ENCODE assay signal across 8 cellular contexts in the genomic region with DNA sequence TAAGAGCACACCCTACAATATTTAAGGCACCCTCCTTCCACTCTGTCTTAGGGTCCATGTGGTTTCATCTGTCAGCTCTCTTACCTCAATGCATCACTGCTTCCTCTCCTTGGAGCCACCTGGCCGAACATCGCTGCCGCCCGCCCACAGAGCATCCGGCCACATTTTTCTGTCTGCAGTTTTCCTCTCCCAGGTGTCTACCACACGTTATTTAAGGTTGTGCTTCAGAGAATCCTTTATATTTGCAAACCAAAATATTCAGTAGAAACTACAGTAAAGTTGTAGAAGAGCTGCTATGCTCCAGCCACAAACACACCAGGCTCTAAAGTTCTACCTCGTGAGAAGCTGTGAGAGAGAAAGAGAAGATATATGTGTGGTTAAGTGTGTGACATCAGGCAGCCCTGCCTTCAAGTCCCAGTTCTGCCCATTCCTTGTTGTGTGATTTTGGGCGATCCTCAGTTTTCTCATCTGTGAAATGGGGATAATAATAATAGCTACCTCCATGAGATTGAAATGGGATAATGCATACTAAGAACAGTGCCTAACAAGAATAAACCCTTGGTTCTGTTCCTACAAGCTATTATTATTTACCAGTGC. TPM values are rescaled to one million over a fixed set of nuclear protein-coding genes. Genes with fewer than 3 reads are reported as not detected.
A peak's percentile ranks its signal among the peaks of the same experiment; 100 is the strongest.
DNase-seq lines count a peak whose midpoint lies in the region; ATAC-seq and TF ChIP-seq lines count a peak whose summit lies in the region.

No MANE protein-coding gene starts in this region.

- peak overlapping the region; percentile 85 for H3K27ac Mint-ChIP-seq in activated CD4-positive, alpha-beta T cell treated with anti-CD3 and anti-CD28 coated beads for 36 hours

- peak overlapping the region; percentile 71 for H3K4me3 Mint-ChIP-seq in activated CD4-positive, alpha-beta T cell treated with anti-CD3 and anti-CD28 coated beads for 36 hours

- peak; percentile 87 for DNase-seq in activated CD4-positive, alpha-beta T cell treated with anti-CD3 and anti-CD28 coated beads for 36 hours
- peak; percentile 52 to 53 for DNase-seq in left colon
- no peak for DNase-seq in erythroblast (lab: John Stamatoyannopoulos, UW)
- DNase-seq in sigmoid colon: no peak
- DNase-seq in Kasumi-1 (lab: John Stamatoyannopoulos, UW): no peak
- DNase-seq in NCI-H1417 treated with DMSO at 0.1 percent for 48 hours (lab: John Stamatoyannopoulos, UW): no peak

- 50 to 82% methylated on average over 8 of the region's 8 CpGs for WGBS in sigmoid colon, 2 donors

- CTCF ChIA-PET in activated CD4-positive, alpha-beta T cell treated with anti-CD3 and anti-CD28 coated beads for 36 hours (lab: Charles Lee): interaction anchor here (0.8 to 3.3 kb wide), 11 partner anchors 9 to 103 kb away, joined by 3 to 12 read pairs (median 6); no protein-coding TSS in a partner anchor

- H3K4me1 ChIP-seq in sigmoid colon: peaks cover 0 to 5% (median 2%) of the 10 kb centered on the region in 4 donors

- no peaks in the 10 kb centered on the region for H3K9me3 ChIP-seq in sigmoid colon

- TF ChIP-seq EP300 in sigmoid colon (IDR thresholded peaks at IDR 0.05): no peak

- H3K4me3 ChIP-seq in sigmoid colon: no peak overlapping the region

- peaks cover 69% of the 10 kb centered on the region for H3K4me1 Mint-ChIP-seq in activated CD4-positive, alpha-beta T cell treated with anti-CD3 and anti-CD28 coated beads for 36 hours

- no peaks in the 10 kb centered on the region for H3K27me3 Mint-ChIP-seq in activated CD4-positive, alpha-beta T cell treated with anti-CD3 and anti-CD28 coated beads for 36 hours

- intact Hi-C loops in activated CD4-positive, alpha-beta T cell treated with anti-CD3 and anti-CD28 coated beads for 36 hours (cut with DNase I, micrococcal nuclease): loop anchor here (1.0 to 10.0 kb wide), 5 partner anchors 35 to 1029 kb away; no protein-coding TSS in a partner anchor
- intact Hi-C loops in left colon (cut with DNase I, micrococcal nuclease): no loop called here
- intact Hi-C loops in sigmoid colon (cut with DNase I): loop anchor here (10.0 kb wide), 1 partner anchor 459 kb away; a partner anchor contains a TSS

- no peak for TF ChIP-seq CTCF in sigmoid colon (IDR thresholded peaks at IDR 0.05)

- no peak for TF ChIP-seq POLR2A in erythroblast (IDR thresholded peaks at IDR 0.05; ENCODE audit: low read length)
- TF ChIP-seq POLR2A in sigmoid colon (IDR thresholded peaks at IDR 0.05): no peak

- H3K27ac ChIP-seq in sigmoid colon: no peak overlapping the region

- no peaks in the 10 kb centered on the region for H3K27me3 ChIP-seq in sigmoid colon

- no peaks in the 10 kb centered on the region for H3K36me3 ChIP-seq in sigmoid colon

- ATAC-seq in GM18520 (IDR thresholded peaks at IDR 0.05; ENCODE audit: unreplicated experiment): peak; percentile 53
- peak; percentile 57 for ATAC-seq in HG02981 (IDR thresholded peaks at IDR 0.05; ENCODE audit: unreplicated experiment)
- peak; percentile 33 for ATAC-seq in activated CD4-positive, alpha-beta T cell treated with anti-CD3 and anti-CD28 coated beads for 36 hours
- no peak for ATAC-seq in left colon

- H3K36me3 Mint-ChIP-seq in activated CD4-positive, alpha-beta T cell treated with anti-CD3 and anti-CD28 coated beads for 36 hours (ENCODE audit: low read depth): no peaks in the 10 kb centered on the region

- H3K9me3 Mint-ChIP-seq in activated CD4-positive, alpha-beta T cell treated with anti-CD3 and anti-CD28 coated beads for 36 hours (ENCODE audit: low read depth): no peaks in the 10 kb centered on the region

- POLR2A ChIA-PET in activated CD4-positive, alpha-beta T cell treated with anti-CD3 and anti-CD28 coated beads for 36 hours (lab: Charles Lee): interaction anchor here (0.6 to 1.2 kb wide), 9 partner anchors 16 to 1309 kb away, joined by 3 to 5 read pairs (median 3); no protein-coding TSS in a partner anchor

RNA-seq across cellular contexts. Expression of a gene that starts 4.9 kb away (rescaled TPM):
- 100 to 1,000 TPM; 159 to 178 TPM for total RNA-seq in activated CD4-positive, alpha-beta T cell treated with anti-CD3 and anti-CD28 coated beads for 36 hours
- 10 to 100 TPM; 43.1 to 59.9 TPM for total RNA-seq in left colon
- 10 to 100 TPM in 3 of 4 donors, 1 to 10 TPM in 1; 9.0 to 15.7 (median 12.3) TPM for total RNA-seq in sigmoid colon
- polyA plus RNA-seq in sigmoid colon: 10 to 100 TPM; 13.2 to 30.7 (median 29.6) TPM

Comparison
In these comparisons a context has a peak if more than half of its experiments do, and no peak if none do; other contexts are left out.
1. DNase-seq: peak in activated CD4-positive, alpha-beta T cell treated with anti-CD3 and anti-CD28 coated beads for 36 hours (single experiment) and left colon (2 of 2); none in erythroblast (0 of 2), sigmoid colon (single experiment), Kasumi-1 (0 of 2) and NCI-H1417 treated with DMSO at 0.1 percent for 48 hours (single experiment).
2. intact Hi-C loops: an anchor here in activated CD4-positive, alpha-beta T cell treated with anti-CD3 and anti-CD28 coated beads for 36 hours (1.0 to 10.0 kb wide) and sigmoid colon (10.0 kb wide); none called in left colon.